28 cellular contexts compared by ENCODE assay signal in the genomic region with DNA sequence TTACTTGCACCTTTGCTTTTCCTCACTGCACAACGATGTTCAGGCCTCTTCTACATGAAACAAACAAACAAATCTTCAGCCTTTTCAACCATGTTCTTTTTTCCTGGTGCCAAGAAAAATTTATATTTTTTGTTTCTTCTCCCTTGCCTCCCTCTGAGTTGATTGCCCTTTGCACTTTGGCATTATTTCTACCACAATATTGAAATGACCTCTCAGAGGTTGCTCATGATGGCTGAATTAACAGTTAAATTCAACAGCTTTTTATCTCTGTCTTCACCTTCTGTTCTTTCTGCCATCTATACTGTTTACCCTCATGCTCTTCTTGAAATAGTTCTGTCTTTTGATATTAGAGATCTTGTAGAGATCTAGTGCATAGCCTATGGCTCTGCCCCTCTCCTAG.
DNase-seq lines count a peak whose midpoint lies in the region; ATAC-seq and TF ChIP-seq lines count a peak whose summit lies in the region.
"Had no signal": no experiment of that assay in that cellular context is flagged by ENCODE, and none has a peak within 500 bp of the region (broad histone marks: within the 10 kb centered on the region; RNA-seq: fewer than 3 reads in every experiment).

No MANE protein-coding gene starts in this region.

- DNase-seq in OCI-LY7 (ENCODE audit: low spot score): no peak
- DNase-seq in fibroblast of lung (ENCODE audit: low read depth in 2 of 2): no peak
- DNase-seq in stimulated activated effector memory CD8-positive, alpha-beta T cell treated with anti-CD3 and anti-CD28 coated beads, Interleukin-12 subunit alpha, Interleukin-12 subunit beta, amount 100 ng/mL, for 72 hours (ENCODE audit: low spot score in 2 of 2): no peak
- no peak for DNase-seq in NCI-H187 treated with DMSO at 0.1 percent for 48 hours (lab: John Stamatoyannopoulos, UW)
- no peak for DNase-seq in activated T-cell treated with anti-CD3 and anti-CD28 coated beads for 4 hours
- DNase-seq in activated CD4-positive, CD25-positive, alpha-beta regulatory T cell treated with anti-CD3 and anti-CD28 coated beads, Interleukin-2, amount 50 U/mL, for 72 hours: no peak
- DNase-seq: activated CD4-positive, alpha-beta T cell treated with anti-CD3 and anti-CD28 coated beads, Interleukin-2, amount 10 ng/mL, durations not matched to agents 7 days and 5 days; activated CD8-positive, alpha-beta memory T cell treated with anti-CD3 and anti-CD28 coated beads, Interleukin-2, amount 10 ng/mL, durations not matched to agents 7 days and 5 days; body of pancreas; effector memory CD4-positive, alpha-beta T cell; esophagus squamous epithelium; NCI-H1105 treated with DMSO at 0.1 percent for 48 hours; NCI-H2081 treated with DMSO at 0.1 percent for 48 hours; SJCRH30; stimulated activated CD4-positive, alpha-beta T cell treated with anti-CD3 and anti-CD28 coated beads, Interleukin-4, amount 100 ng/mL, for 1 hour; upper lobe of left lung had no signal

- H4K20me1 ChIP-seq in OCI-LY7 (ENCODE audit: insufficient read depth, low read length): no peaks in the 10 kb centered on the region
- no peaks in the 10 kb centered on the region for H4K20me1 ChIP-seq in fibroblast of lung (ENCODE audit: control insufficient read depth, extremely low read depth, insufficient read depth, low read length)

- no TSS peak for BruUV-seq in OCI-LY7 (replicated peaks; lab: Mats Ljungman, UMichigan)

- CTCF ChIA-PET in OCI-LY7 (lab: Charles Lee; ENCODE audit: unreplicated experiment): no interaction called here

- H3K27ac Mint-ChIP-seq in stimulated activated effector memory CD8-positive, alpha-beta T cell treated with anti-CD3 and anti-CD28 coated beads, Interleukin-12 subunit alpha, Interleukin-12 subunit beta, amount 100 ng/mL, for 72 hours: no peak overlapping the region
- H3K27ac Mint-ChIP-seq: activated CD4-positive, alpha-beta T cell treated with anti-CD3 and anti-CD28 coated beads, Interleukin-2, amount 10 ng/mL, durations not matched to agents 7 days and 5 days; activated CD8-positive, alpha-beta memory T cell treated with anti-CD3 and anti-CD28 coated beads, Interleukin-2, amount 10 ng/mL, durations not matched to agents 7 days and 5 days; activated naive CD8-positive, alpha-beta T cell; activated T-helper 17 cell treated with anti-CD3 and anti-CD28 coated beads, Interleukin-2, amount 50 U/mL, for 72 hours; mesothelial cell of epicardium; natural killer cell treated with Interleukin-12 subunit alpha and Interleukin-12 subunit beta and Interleukin-15 and Interleukin-18, amount 100 ng/mL, for 72 hours; progenitor cell of endocrine pancreas; stimulated activated naive CD8-positive, alpha-beta T cell treated with anti-CD3 and anti-CD28 coated beads, Interleukin-15, Interleukin-2, amounts not matched to agents 100 ng/mL and 50 ng/mL, for 24 hours; T-helper 1 cell treated with Interleukin-12 subunit alpha and Interleukin-12 subunit beta and Interleukin-4 antibody, amounts not matched to agents 30 μg/mL and 1 μg/mL, for 36 hours had no signal

- H3K79me2 ChIP-seq in ACC112 (ENCODE audit: control insufficient read depth, insufficient read depth, low read length, unreplicated experiment): peaks cover 90% of the 10 kb centered on the region
- no peaks in the 10 kb centered on the region for H3K79me2 ChIP-seq in OCI-LY7 (ENCODE audit: insufficient read depth, low read depth, low read length)
- H3K79me2 ChIP-seq in fibroblast of lung (ENCODE audit: control insufficient read depth, insufficient read depth, low read length): peaks cover 42% of the 10 kb centered on the region

- intact Hi-C loops in OCI-LY7 (cut with micrococcal nuclease; ENCODE audit: unreplicated experiment): no loop called here

- H3K9me3 ChIP-seq in OCI-LY7 (ENCODE audit: low read length): peaks cover 3% of the 10 kb centered on the region; the same call in 1 of the 2 replicates
- H3K9me3 ChIP-seq in fibroblast of lung (ENCODE audit: control insufficient read depth, insufficient read depth, low read depth, low read length): no peaks in the 10 kb centered on the region
- H3K9me3 ChIP-seq in skeletal muscle satellite cell (replicated peaks; ENCODE audit: low read length): no peaks in the 10 kb centered on the region
- H3K9me3 ChIP-seq: body of pancreas, esophagus squamous epithelium, SJCRH30, upper lobe of left lung had no signal

- ATAC-seq in stimulated activated effector memory CD8-positive, alpha-beta T cell treated with anti-CD3 and anti-CD28 coated beads, Interleukin-12 subunit alpha, Interleukin-12 subunit beta, amount 100 ng/mL, for 72 hours: no peak
- ATAC-seq: activated CD8-positive, alpha-beta memory T cell treated with anti-CD3 and anti-CD28 coated beads, Interleukin-2, amount 10 ng/mL, durations not matched to agents 7 days and 5 days; activated T-helper 17 cell treated with anti-CD3 and anti-CD28 coated beads, Interleukin-2, amount 50 U/mL, for 72 hours; body of pancreas; natural killer cell treated with Interleukin-12 subunit alpha and Interleukin-12 subunit beta and Interleukin-15 and Interleukin-18, amount 100 ng/mL, for 72 hours; Panc1 had no signal

- no peaks in the 10 kb centered on the region for H3K27me3 ChIP-seq in ACC112 (ENCODE audit: insufficient read depth, low read length)
- no peaks in the 10 kb centered on the region for H3K27me3 ChIP-seq in fibroblast of lung (ENCODE audit: control insufficient read depth, insufficient read depth, low read length)
- no peaks in the 10 kb centered on the region for H3K27me3 ChIP-seq in skeletal muscle satellite cell (ENCODE audit: control insufficient read depth, insufficient read depth, low read length)
- H3K27me3 ChIP-seq: body of pancreas, esophagus squamous epithelium, SJCRH30, upper lobe of left lung had no signal

- TF ChIP-seq CTCF in OCI-LY7 (conservative IDR thresholded peaks at IDR 0.05; ENCODE audit: low read length) (no peak), fibroblast of lung (conservative IDR thresholded peaks at IDR 0.05 in 1 of 2, IDR thresholded peaks at IDR 0.05 in 1 of 2; ENCODE audit: low read depth in 1 of 2, low read length in 2 of 2) (no peak)

- H3K27ac ChIP-seq in ACC112 (ENCODE audit: low read depth, low read length) (peak overlapping the region; percentile 100), OCI-LY7 (ENCODE audit: low read depth, low read length, poor library complexity, severe bottlenecking) (no peak overlapping the region), fibroblast of lung (ENCODE audit: insufficient read depth, low read length) (peak overlapping the region; percentile 42)
- H3K27ac ChIP-seq: body of pancreas, C4-2B, SJCRH30 had no signal

- H3K4me2 ChIP-seq in OCI-LY7 (ENCODE audit: low read length) (no peak overlapping the region), fibroblast of lung (ENCODE audit: extremely low read depth, insufficient read depth, low read length) (peak overlapping the region; percentile 30), skeletal muscle satellite cell (ENCODE audit: low read length) (peak overlapping the region; percentile 54)

- H3K4me1 ChIP-seq in ACC112 (ENCODE audit: control insufficient read depth, insufficient read depth, low read length, unreplicated experiment) (peaks cover 84% of the 10 kb centered on the region), OCI-LY7 (ENCODE audit: insufficient read depth, low read length, poor library complexity, severe bottlenecking) (peaks cover 42% of the 10 kb centered on the region), fibroblast of lung (ENCODE audit: control insufficient read depth, extremely low read depth, insufficient read depth, low read length) (peaks cover 16% of the 10 kb centered on the region), skeletal muscle satellite cell (ENCODE audit: control insufficient read depth, insufficient read depth, low read length) (peaks cover 70% of the 10 kb centered on the region)

- no peaks in the 10 kb centered on the region for H3K4me1 Mint-ChIP-seq in stimulated activated effector memory CD8-positive, alpha-beta T cell treated with anti-CD3 and anti-CD28 coated beads, Interleukin-12 subunit alpha, Interleukin-12 subunit beta, amount 100 ng/mL, for 72 hours
- H3K4me1 Mint-ChIP-seq: activated CD4-positive, alpha-beta T cell treated with anti-CD3 and anti-CD28 coated beads, Interleukin-2, amount 10 ng/mL, durations not matched to agents 7 days and 5 days; activated CD8-positive, alpha-beta memory T cell treated with anti-CD3 and anti-CD28 coated beads, Interleukin-2, amount 10 ng/mL, durations not matched to agents 7 days and 5 days; activated T-helper 17 cell treated with anti-CD3 and anti-CD28 coated beads, Interleukin-2, amount 50 U/mL, for 72 hours had no signal

- peak overlapping the region; percentile 44 for H3K4me3 ChIP-seq in ACC112 (ENCODE audit: low read depth, low read length)
- H3K4me3 ChIP-seq in OCI-LY7 (ENCODE audit: low read depth, low read length, poor library complexity, severe bottlenecking): no peak overlapping the region
- no peak overlapping the region for H3K4me3 ChIP-seq in fibroblast of lung (replicated peaks in 1 of 4; ENCODE audit: control extremely low read depth in 1 of 4, insufficient read depth in 1 of 4, low read depth in 3 of 4, low read length in 4 of 4)
- no peak overlapping the region for H3K4me3 ChIP-seq in skeletal muscle satellite cell (ENCODE audit: low read length)
- H3K4me3 ChIP-seq: body of pancreas, esophagus squamous epithelium, SJCRH30, smooth muscle cell, upper lobe of left lung had no signal

- POLR2A ChIA-PET in OCI-LY7 (lab: Charles Lee): interaction anchor here (0.5 to 1.0 kb wide), 6 partner anchors 9 to 1106 kb away, joined by 3 to 5 read pairs (median 3); no protein-coding TSS in a partner anchor

- H3K9me3 Mint-ChIP-seq in stimulated activated effector memory CD8-positive, alpha-beta T cell treated with anti-CD3 and anti-CD28 coated beads, Interleukin-12 subunit alpha, Interleukin-12 subunit beta, amount 100 ng/mL, for 72 hours: peaks cover 20% of the 10 kb centered on the region
- H3K9me3 Mint-ChIP-seq: activated CD4-positive, alpha-beta T cell treated with anti-CD3 and anti-CD28 coated beads, Interleukin-2, amount 10 ng/mL, durations not matched to agents 7 days and 5 days; stimulated activated naive CD8-positive, alpha-beta T cell treated with anti-CD3 and anti-CD28 coated beads, Interleukin-15, Interleukin-2, amounts not matched to agents 100 ng/mL and 50 ng/mL, for 24 hours; T-helper 1 cell treated with Interleukin-12 subunit alpha and Interleukin-12 subunit beta and Interleukin-4 antibody, amounts not matched to agents 30 μg/mL and 1 μg/mL, for 36 hours had no signal

- H3K9ac ChIP-seq in fibroblast of lung (ENCODE audit: insufficient read depth, low read length) (no peak overlapping the region), skeletal muscle satellite cell (ENCODE audit: low read depth, low read length) (peak overlapping the region; percentile 80)

- no peak overlapping the region for H3K4me3 Mint-ChIP-seq in stimulated activated effector memory CD8-positive, alpha-beta T cell treated with anti-CD3 and anti-CD28 coated beads, Interleukin-12 subunit alpha, Interleukin-12 subunit beta, amount 100 ng/mL, for 72 hours
- H3K4me3 Mint-ChIP-seq: activated CD4-positive, alpha-beta T cell treated with anti-CD3 and anti-CD28 coated beads, Interleukin-2, amount 10 ng/mL, durations not matched to agents 7 days and 5 days; activated CD8-positive, alpha-beta memory T cell treated with anti-CD3 and anti-CD28 coated beads, Interleukin-2, amount 10 ng/mL, durations not matched to agents 7 days and 5 days; activated naive CD8-positive, alpha-beta T cell; activated T-helper 17 cell treated with anti-CD3 and anti-CD28 coated beads, Interleukin-2, amount 50 U/mL, for 72 hours; mesothelial cell of epicardium; natural killer cell treated with Interleukin-12 subunit alpha and Interleukin-12 subunit beta and Interleukin-15 and Interleukin-18, amount 100 ng/mL, for 72 hours; stimulated activated naive CD8-positive, alpha-beta T cell treated with anti-CD3 and anti-CD28 coated beads, Interleukin-15, Interleukin-2, amounts not matched to agents 100 ng/mL and 50 ng/mL, for 24 hours; T-helper 1 cell treated with Interleukin-12 subunit alpha and Interleukin-12 subunit beta and Interleukin-4 antibody, amounts not matched to agents 30 μg/mL and 1 μg/mL, for 36 hours had no signal

- H3K36me3 Mint-ChIP-seq in stimulated activated effector memory CD8-positive, alpha-beta T cell treated with anti-CD3 and anti-CD28 coated beads, Interleukin-12 subunit alpha, Interleukin-12 subunit beta, amount 100 ng/mL, for 72 hours: no peaks in the 10 kb centered on the region
- H3K36me3 Mint-ChIP-seq: activated CD8-positive, alpha-beta memory T cell treated with anti-CD3 and anti-CD28 coated beads, Interleukin-2, amount 10 ng/mL, durations not matched to agents 7 days and 5 days; activated naive CD8-positive, alpha-beta T cell; mesothelial cell of epicardium; natural killer cell treated with Interleukin-12 subunit alpha and Interleukin-12 subunit beta and Interleukin-15 and Interleukin-18, amount 100 ng/mL, for 72 hours had no signal

- H2AFZ ChIP-seq in ACC112 (ENCODE audit: low read length, unreplicated experiment) (no peak overlapping the region), OCI-LY7 (ENCODE audit: low read length) (peak overlapping the region; percentile 49; the same call in 1 of the 2 replicates), fibroblast of lung (ENCODE audit: low read length) (no peak overlapping the region)

- no peaks in the 10 kb centered on the region for H3K9me2 ChIP-seq in OCI-LY7 (ENCODE audit: insufficient read depth, low read length)

- H3K36me3 ChIP-seq in ACC112 (ENCODE audit: insufficient read depth, low read length) (no peaks in the 10 kb centered on the region), OCI-LY7 (ENCODE audit: insufficient read depth, low read length) (no peaks in the 10 kb centered on the region), fibroblast of lung (ENCODE audit: control insufficient read depth, insufficient read depth, low read length) (no peaks in the 10 kb centered on the region), skeletal muscle satellite cell (ENCODE audit: insufficient read depth, low read length) (no peaks in the 10 kb centered on the region)
- H3K36me3 ChIP-seq: esophagus squamous epithelium, SJCRH30, upper lobe of left lung had no signal
